Comparison of ENCODE assay signal across 25 cellular contexts in genomic region chr11:114211444-114212122, GRCh38.
DNase-seq lines count a peak whose midpoint lies in the region; ATAC-seq and TF ChIP-seq lines count a peak whose summit lies in the region.
"Had no signal": no experiment of that assay in that cellular context is flagged by ENCODE, and none has a peak within 500 bp of the region (broad histone marks: within the 10 kb centered on the region; RNA-seq: fewer than 3 reads in every experiment).

No MANE protein-coding gene starts in this region.

- no peak overlapping the region for H2BK15ac ChIP-seq in mesenchymal stem cell (ENCODE audit: low read depth, poor library complexity, severe bottlenecking)

- H2AK5ac ChIP-seq in mesenchymal stem cell (ENCODE audit: low read length, severe bottlenecking), result no peak overlapping the region

- intact Hi-C loops in Caco-2 (cut with micrococcal nuclease; ENCODE audit: unreplicated experiment), result loop anchor here (2.0 to 5.0 kb wide), 3 partner anchors 49 to 581 kb away; no protein-coding TSS in a partner anchor

- POLR2A ChIA-PET in Caco-2 (lab: Charles Lee), result interaction anchor here (0.6 to 0.7 kb wide), 2 partner anchors 24 to 336 kb away, joined by 4 to 6 read pairs; no protein-coding TSS in a partner anchor

- WGBS in mesenchymal stem cell, result 43% methylated on average over 20 of the region's 20 CpGs

- H4K91ac ChIP-seq in mesenchymal stem cell (ENCODE audit: low read length), result no peak overlapping the region

- H3K4me3 Mint-ChIP-seq in Caco-2 (ENCODE audit: unreplicated experiment), result peak overlapping the region; percentile 52
- no peak overlapping the region for H3K4me3 Mint-ChIP-seq in central memory CD8-positive, alpha-beta T cell
- peak overlapping the region; percentile 49 for H3K4me3 Mint-ChIP-seq in progenitor cell of endocrine pancreas (ENCODE audit: low read depth)
- H3K4me3 Mint-ChIP-seq: activated T-cell treated with anti-CD3 and anti-CD28 coated beads, Interleukin-2, amount 50 U/mL, for 24 hours; T-helper 1 cell treated with Interleukin-12 subunit alpha and Interleukin-12 subunit beta and Interleukin-4 antibody, amounts not matched to agents 30 μg/mL and 1 μg/mL, for 36 hours had no signal

- no peak for TF ChIP-seq CTCF in Caco-2 (IDR thresholded peaks at IDR 0.05; ENCODE audit: insufficient read depth in 1 of 2, low read depth in 1 of 2, low read length in 1 of 2, severe bottlenecking in 1 of 2, unreplicated experiment in 1 of 2)
- no peak for TF ChIP-seq CTCF in progenitor cell of endocrine pancreas (IDR thresholded peaks at IDR 0.05; ENCODE audit: unreplicated experiment)

- no peak for ATAC-seq in central memory CD8-positive, alpha-beta T cell (replicated peaks; ENCODE audit: extremely low read depth, poor library complexity, severe bottlenecking)
- ATAC-seq in GM18858 (IDR thresholded peaks at IDR 0.05; ENCODE audit: unreplicated experiment), result no peak
- no peak for ATAC-seq in HG03095 (IDR thresholded peaks at IDR 0.05; ENCODE audit: unreplicated experiment)
- ATAC-seq: lower lobe of right lung had no signal

- H3K23ac ChIP-seq in mesenchymal stem cell (ENCODE audit: low read length in 2 of 2), result peak overlapping the region in 1 of 2 experiments; percentile 50

- H2AFZ ChIP-seq in mesenchymal stem cell (ENCODE audit: low read depth, low read length), result peak overlapping the region; percentile 29

- no peaks in the 10 kb centered on the region for H3K79me1 ChIP-seq in mesenchymal stem cell (replicated peaks; ENCODE audit: low read length, poor library complexity, severe bottlenecking)

- no peak overlapping the region for H3K4me2 ChIP-seq in mesenchymal stem cell (ENCODE audit: low read length, poor library complexity, severe bottlenecking)
- H3K4me2 ChIP-seq: BLaER1, SK-N-SH had no signal

- H3K36me3 ChIP-seq in Caco-2 (ENCODE audit: control insufficient read depth, insufficient read depth, low read length) (no peaks in the 10 kb centered on the region; the same call in 1 of the 2 replicates), mesenchymal stem cell (ENCODE audit: control insufficient read depth in 1 of 2, insufficient read depth in 2 of 2, low read depth in 1 of 2, low read length in 2 of 2) (no peaks in the 10 kb centered on the region)
- H3K36me3 ChIP-seq: BLaER1, HAP-1 had no signal

- H3K18ac ChIP-seq in mesenchymal stem cell (ENCODE audit: low read depth in 1 of 2, low read length in 2 of 2), result peak overlapping the region in 1 of 2 experiments; percentile 28

- peak overlapping the region; percentile 71 for H3K27ac Mint-ChIP-seq in Caco-2 (ENCODE audit: unreplicated experiment)
- H3K27ac Mint-ChIP-seq in central memory CD8-positive, alpha-beta T cell (ENCODE audit: low read depth), result peak overlapping the region; percentile 29
- peak overlapping the region; percentile 95 for H3K27ac Mint-ChIP-seq in progenitor cell of endocrine pancreas
- H3K27ac Mint-ChIP-seq: activated T-cell treated with anti-CD3 and anti-CD28 coated beads, Interleukin-2, amount 50 U/mL, for 24 hours; T-helper 1 cell treated with Interleukin-12 subunit alpha and Interleukin-12 subunit beta and Interleukin-4 antibody, amounts not matched to agents 30 μg/mL and 1 μg/mL, for 36 hours had no signal

- CTCF ChIA-PET in Caco-2 (lab: Charles Lee), result interaction anchor here (0.6 to 1.8 kb wide), 7 partner anchors 50 to 1701 kb away, joined by 3 to 8 read pairs (median 4); no protein-coding TSS in a partner anchor

- H4K8ac ChIP-seq in mesenchymal stem cell (ENCODE audit: low read length), result no peak overlapping the region

- H3K4me1 ChIP-seq in Caco-2 (peaks cover 68% of the 10 kb centered on the region), mesenchymal stem cell (ENCODE audit: control insufficient read depth, insufficient read depth, low read depth, low read length) (peaks cover 2% of the 10 kb centered on the region)
- H3K4me1 ChIP-seq: HAP-1 had no signal

- H3K9me3 Mint-ChIP-seq in Caco-2 (ENCODE audit: unreplicated experiment) (no peaks in the 10 kb centered on the region), progenitor cell of endocrine pancreas (ENCODE audit: low read depth) (no peaks in the 10 kb centered on the region)
- H3K9me3 Mint-ChIP-seq in central memory CD8-positive, alpha-beta T cell, result no peaks in the 10 kb centered on the region
- H3K9me3 Mint-ChIP-seq: activated T-cell treated with anti-CD3 and anti-CD28 coated beads, Interleukin-2, amount 50 U/mL, for 24 hours; T-helper 1 cell treated with Interleukin-12 subunit alpha and Interleukin-12 subunit beta and Interleukin-4 antibody, amounts not matched to agents 30 μg/mL and 1 μg/mL, for 36 hours had no signal

- H3K9me3 ChIP-seq in Caco-2 (no peaks in the 10 kb centered on the region), mesenchymal stem cell (ENCODE audit: control insufficient read depth, low read length) (no peaks in the 10 kb centered on the region)
- H3K9me3 ChIP-seq: BLaER1, HAP-1, lower lobe of right lung, SK-N-SH, tibial artery had no signal

- H3K27me3 ChIP-seq in Caco-2 (replicated peaks; ENCODE audit: control insufficient read depth, insufficient read depth, low read length) (no peaks in the 10 kb centered on the region), mesenchymal stem cell (ENCODE audit: control insufficient read depth in 1 of 2, insufficient read depth in 1 of 2, low read length in 2 of 2) (peaks cover 41 to 55% of the 10 kb centered on the region in 2 experiments)
- H3K27me3 ChIP-seq: BLaER1, tibial artery had no signal

- H3K14ac ChIP-seq in mesenchymal stem cell (ENCODE audit: low read length in 2 of 2), result no peak overlapping the region

- peak overlapping the region in 1 of 2 experiments; percentile 16 for H2BK12ac ChIP-seq in mesenchymal stem cell (ENCODE audit: low read length in 2 of 2)

- no peak overlapping the region for H2BK120ac ChIP-seq in mesenchymal stem cell (ENCODE audit: low read depth, low read length)

- H2BK5ac ChIP-seq in mesenchymal stem cell (ENCODE audit: low read depth, low read length, poor library complexity, severe bottlenecking), result no peak overlapping the region

- no peak overlapping the region for H3K4ac ChIP-seq in mesenchymal stem cell (ENCODE audit: low read depth in 1 of 2, low read length in 2 of 2)

- H3K36me3 Mint-ChIP-seq in Caco-2 (ENCODE audit: insufficient read depth, unreplicated experiment), result peaks cover 12% of the 10 kb centered on the region
- H3K36me3 Mint-ChIP-seq in central memory CD8-positive, alpha-beta T cell (ENCODE audit: insufficient read depth), result no peaks in the 10 kb centered on the region
- no peaks in the 10 kb centered on the region for H3K36me3 Mint-ChIP-seq in progenitor cell of endocrine pancreas (ENCODE audit: insufficient read depth)

- H3K9ac ChIP-seq in mesenchymal stem cell (ENCODE audit: low read length), result no peak overlapping the region
- H3K9ac ChIP-seq: BLaER1, SK-N-SH had no signal

- H3K4me1 Mint-ChIP-seq in Caco-2 (ENCODE audit: low read depth, unreplicated experiment), result peaks cover 35% of the 10 kb centered on the region
- H3K4me1 Mint-ChIP-seq in central memory CD8-positive, alpha-beta T cell, result peaks cover 38% of the 10 kb centered on the region
- peaks cover 74% of the 10 kb centered on the region for H3K4me1 Mint-ChIP-seq in progenitor cell of endocrine pancreas (ENCODE audit: low read depth)

- H3K27me3 Mint-ChIP-seq in Caco-2 (ENCODE audit: insufficient read depth, unreplicated experiment), result no peaks in the 10 kb centered on the region
- no peaks in the 10 kb centered on the region for H3K27me3 Mint-ChIP-seq in central memory CD8-positive, alpha-beta T cell
- H3K27me3 Mint-ChIP-seq in progenitor cell of endocrine pancreas, result no peaks in the 10 kb centered on the region
- H3K27me3 Mint-ChIP-seq: activated T-cell treated with anti-CD3 and anti-CD28 coated beads, Interleukin-2, amount 50 U/mL, for 24 hours had no signal

- no peak overlapping the region for H3K4me3 ChIP-seq in Caco-2 (ENCODE audit: low read depth, low read length)
- no peak overlapping the region for H3K4me3 ChIP-seq in mesenchymal stem cell (ENCODE audit: insufficient read depth in 1 of 2, low read depth in 1 of 2, low read length in 2 of 2)
- H3K4me3 ChIP-seq: BLaER1, HAP-1, lower lobe of right lung, tibial artery had no signal

- no peak overlapping the region for H3K27ac ChIP-seq in mesenchymal stem cell (ENCODE audit: low read length, poor library complexity, severe bottlenecking)
- H3K27ac ChIP-seq: BLaER1, lower lobe of right lung had no signal

- no TSS peak for BruUV-seq in Caco-2 (replicated peaks; lab: Mats Ljungman, UMichigan)

- DNase-seq in Caco-2, result peak; percentile 85 to 93
- DNase-seq in central memory CD8-positive, alpha-beta T cell (ENCODE audit: low spot score in 2 of 2), result no peak
- no peak for DNase-seq in mesenchymal stem cell
- no peak for DNase-seq in progenitor cell of endocrine pancreas (ENCODE audit: low spot score, unreplicated experiment)
- DNase-seq in DMS79 treated with DMSO at 0.1 percent for 48 hours (lab: John Stamatoyannopoulos, UW), result no peak
- no peak for DNase-seq in COR-L47 (lab: John Stamatoyannopoulos, UW)
- DNase-seq: activated naive CD4-positive, alpha-beta T cell; activated T-cell treated with anti-CD3 and anti-CD28 coated beads, Interleukin-2, amount 50 U/mL, for 24 hours; cerebellar nuclear complex; DMS79; kidney glomerular epithelial cell; lower lobe of right lung; NCI-H1436; NCI-H2081 treated with DMSO at 0.1 percent for 48 hours; NCI-H446 treated with DMSO at 0.1 percent for 48 hours; retina; SK-N-SH; small intestine; stimulated activated CD4-positive, alpha-beta T cell treated with anti-CD3 and anti-CD28 coated beads, Interleukin-1b, Interleukin-23, amount 100 ng/mL, for 48 hours; tibial artery had no signal

Comparison
In these comparisons a context has a peak if more than half of its experiments do, and no peak if none do; other contexts are left out.
1. DNase-seq: peak in Caco-2 (2 of 2); none in central memory CD8-positive, alpha-beta T cell (0 of 2), mesenchymal stem cell (single experiment), progenitor cell of endocrine pancreas (single experiment), DMS79 treated with DMSO at 0.1 percent for 48 hours (single experiment) and COR-L47 (single experiment).
2. H3K27ac Mint-ChIP-seq: peak in every context shown above with its lines; median percentile 95 in progenitor cell of endocrine pancreas; 71 in Caco-2; 29 in central memory CD8-positive, alpha-beta T cell.